In the genomic region with DNA sequence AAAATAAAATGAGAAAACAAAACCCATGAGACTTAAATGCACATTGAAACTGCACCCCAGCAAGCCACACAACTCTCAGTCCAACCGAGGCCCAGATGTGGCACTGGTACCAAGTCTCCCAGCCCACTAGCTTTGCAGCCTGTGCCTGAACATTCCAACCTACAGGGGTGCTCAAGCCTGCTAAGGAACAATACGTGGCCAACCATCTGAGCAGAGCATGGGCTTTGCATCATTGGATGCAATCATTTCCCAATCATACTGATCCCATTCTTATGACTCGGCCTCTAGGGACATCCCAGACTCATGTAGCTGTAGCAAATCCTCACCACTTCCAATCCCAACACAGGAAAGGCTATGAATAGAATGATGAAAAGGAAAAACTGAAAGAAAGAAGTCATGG, we compare ENCODE assay signal across 11 cellular contexts.
A peak's percentile ranks its signal among the peaks of the same experiment; 100 is the strongest.
DNase-seq lines count a peak whose midpoint lies in the region; ATAC-seq and TF ChIP-seq lines count a peak whose summit lies in the region.
"Had no signal": no experiment of that assay in that cellular context is flagged by ENCODE, and none has a peak within 500 bp of the region (broad histone marks: within the 10 kb centered on the region; RNA-seq: fewer than 3 reads in every experiment).

No MANE protein-coding gene starts in this region.

- H3K4me3 ChIP-seq in PC-3 (ENCODE audit: low read length) (no peak overlapping the region), epithelial cell of proximal tubule (ENCODE audit: low read depth, low read length) (no peak overlapping the region)
- H3K4me3 ChIP-seq: vagina had no signal

- DNase-seq in EH (ENCODE audit: low read depth) = peak; percentile 71
- DNase-seq in PC-3 = peak; percentile 8
- peak; percentile 91 for DNase-seq in epithelial cell of proximal tubule (ENCODE audit: low read depth)
- DNase-seq in renal cortical epithelial cell (ENCODE audit: low read depth) = peak; percentile 92
- DNase-seq in natural killer cell treated with Interleukin-12 subunit alpha and Interleukin-12 subunit beta and Interleukin-15 and Interleukin-18, amount 100 ng/mL, for 72 hours (ENCODE audit: low spot score) = no peak
- no peak for DNase-seq in NCI-H1436 treated with DMSO at 0.1 percent for 48 hours (lab: John Stamatoyannopoulos, UW)
- DNase-seq: activated naive CD4-positive, alpha-beta T cell treated with anti-CD3 and anti-CD28 coated beads for 36 hours; NCI-H526 treated with DMSO at 0.1 percent for 48 hours had no signal

- H3K4me1 ChIP-seq in PC-3 (ENCODE audit: insufficient read depth, low read length) = no peaks in the 10 kb centered on the region
- H3K4me1 ChIP-seq: vagina had no signal

- H3K79me2 ChIP-seq in PC-3 (ENCODE audit: low read length) = no peaks in the 10 kb centered on the region

- no peaks in the 10 kb centered on the region for H3F3A ChIP-seq in PC-3 (ENCODE audit: low read length, unreplicated experiment)

- no peak overlapping the region for H3K27ac Mint-ChIP-seq in natural killer cell treated with Interleukin-12 subunit alpha and Interleukin-12 subunit beta and Interleukin-15 and Interleukin-18, amount 100 ng/mL, for 72 hours
- H3K27ac Mint-ChIP-seq: activated naive CD4-positive, alpha-beta T cell treated with anti-CD3 and anti-CD28 coated beads for 36 hours had no signal

- no peaks in the 10 kb centered on the region for H4K20me1 ChIP-seq in PC-3 (ENCODE audit: low read length)

- H3K9me2 ChIP-seq in PC-3 (replicated peaks; ENCODE audit: low read length) = no peaks in the 10 kb centered on the region

- no peaks in the 10 kb centered on the region for H3K36me3 ChIP-seq in PC-3 (ENCODE audit: low read depth, low read length)
- H3K36me3 ChIP-seq: vagina had no signal

- POLR2A ChIA-PET in PC-3 (lab: Charles Lee; ENCODE audit: unreplicated experiment) = no interaction called here

- H3K27me3 Mint-ChIP-seq in natural killer cell treated with Interleukin-12 subunit alpha and Interleukin-12 subunit beta and Interleukin-15 and Interleukin-18, amount 100 ng/mL, for 72 hours = peaks cover 6 to 19% of the 10 kb centered on the region in 2 donors

- no peak overlapping the region for H3K4me3 Mint-ChIP-seq in natural killer cell treated with Interleukin-12 subunit alpha and Interleukin-12 subunit beta and Interleukin-15 and Interleukin-18, amount 100 ng/mL, for 72 hours
- H3K4me3 Mint-ChIP-seq: activated naive CD4-positive, alpha-beta T cell treated with anti-CD3 and anti-CD28 coated beads for 36 hours had no signal

- TF ChIP-seq CTCF in PC-3 (conservative IDR thresholded peaks at IDR 0.05; ENCODE audit: low read depth, low read length) (peak; percentile 37; the same call in 1 of the 2 replicates), epithelial cell of proximal tubule (conservative IDR thresholded peaks at IDR 0.05; ENCODE audit: low read depth, low read length) (peak; percentile 84)

- no peak overlapping the region for H3K4me2 ChIP-seq in PC-3 (ENCODE audit: low read length)

- ATAC-seq in PC-3 (no peak), GM21528 (IDR thresholded peaks at IDR 0.05; ENCODE audit: low FRiP score, unreplicated experiment) (no peak), HG02759 (IDR thresholded peaks at IDR 0.05; ENCODE audit: unreplicated experiment) (no peak)
- ATAC-seq in natural killer cell treated with Interleukin-12 subunit alpha and Interleukin-12 subunit beta and Interleukin-15 and Interleukin-18, amount 100 ng/mL, for 72 hours = no peak

- no peaks in the 10 kb centered on the region for H3K27me3 ChIP-seq in PC-3 (ENCODE audit: low read length)
- H3K27me3 ChIP-seq: vagina had no signal

- BruUV-seq in PC-3 (replicated peaks; lab: Mats Ljungman, UMichigan) = no TSS peak

- H2AFZ ChIP-seq in PC-3 (ENCODE audit: low read length) = no peak overlapping the region

- no peaks in the 10 kb centered on the region for H3K9me3 ChIP-seq in PC-3 (ENCODE audit: low read length)
- H3K9me3 ChIP-seq: vagina had no signal

- no peak overlapping the region for H3K9ac ChIP-seq in PC-3 (ENCODE audit: low read length)

- intact Hi-C loops in PC-3 (cut with micrococcal nuclease) = no loop called here

- no peaks in the 10 kb centered on the region for H3K36me3 Mint-ChIP-seq in natural killer cell treated with Interleukin-12 subunit alpha and Interleukin-12 subunit beta and Interleukin-15 and Interleukin-18, amount 100 ng/mL, for 72 hours

- H3K4me1 Mint-ChIP-seq in natural killer cell treated with Interleukin-12 subunit alpha and Interleukin-12 subunit beta and Interleukin-15 and Interleukin-18, amount 100 ng/mL, for 72 hours (ENCODE audit: low read depth in 2 of 2) = no peaks in the 10 kb centered on the region

- CTCF ChIA-PET in PC-3 (lab: Charles Lee) = interaction anchor here (0.5 kb wide), 1 partner anchor 17 kb away, joined by 4 read pairs; no protein-coding TSS in a partner anchor

- H3K9me3 Mint-ChIP-seq in natural killer cell treated with Interleukin-12 subunit alpha and Interleukin-12 subunit beta and Interleukin-15 and Interleukin-18, amount 100 ng/mL, for 72 hours = peaks cover 7% of the 10 kb centered on the region
- H3K9me3 Mint-ChIP-seq: activated naive CD4-positive, alpha-beta T cell treated with anti-CD3 and anti-CD28 coated beads for 36 hours had no signal

- H3K27ac ChIP-seq in PC-3 (ENCODE audit: low read length) = no peak overlapping the region
- H3K27ac ChIP-seq: vagina had no signal

Comparison
In these comparisons a context has a peak if more than half of its experiments do, and no peak if none do; other contexts are left out.
1. DNase-seq: peak in EH (single experiment), PC-3 (single experiment), epithelial cell of proximal tubule (single experiment) and renal cortical epithelial cell (single experiment); none in natural killer cell treated with Interleukin-12 subunit alpha and Interleukin-12 subunit beta and Interleukin-15 and Interleukin-18, amount 100 ng/mL, for 72 hours (single experiment) and NCI-H1436 treated with DMSO at 0.1 percent for 48 hours (single experiment).